9 cellular contexts compared by ENCODE assay signal in genomic region chr17:77459018-77459755, GRCh38.
DNase-seq lines count a peak whose midpoint lies in the region; ATAC-seq and TF ChIP-seq lines count a peak whose summit lies in the region.
"Had no signal": no experiment of that assay in that cellular context is flagged by ENCODE, and none has a peak within 500 bp of the region (broad histone marks: within the 10 kb centered on the region; RNA-seq: fewer than 3 reads in every experiment).

No MANE protein-coding gene starts in this region.

- no peaks in the 10 kb centered on the region for H3K27me3 ChIP-seq in vagina

- no peaks in the 10 kb centered on the region for H3K9me3 Mint-ChIP-seq in effector memory CD8-positive, alpha-beta T cell

- H3K4me1 ChIP-seq in vagina: peaks cover 94% of the 10 kb centered on the region

- peak overlapping the region; percentile 99 for H3K27ac Mint-ChIP-seq in effector memory CD8-positive, alpha-beta T cell

- H3K4me3 ChIP-seq in GM12875 (ENCODE audit: low read depth, low read length) (peak overlapping the region; percentile 0), vagina (no peak overlapping the region)

- peak overlapping the region; percentile 94 to 99 for H3K4me3 Mint-ChIP-seq in effector memory CD8-positive, alpha-beta T cell

- H3K36me3 Mint-ChIP-seq in effector memory CD8-positive, alpha-beta T cell (ENCODE audit: insufficient read depth): peaks cover 54% of the 10 kb centered on the region

- TF ChIP-seq CTCF in GM12875 (IDR thresholded peaks at IDR 0.05; ENCODE audit: borderline replicate concordance, insufficient read depth, low read depth, low read length) (no peak), vagina (IDR thresholded peaks at IDR 0.05) (no peak)

- ATAC-seq in effector memory CD8-positive, alpha-beta T cell (replicated peaks): peak; percentile 3

- TF ChIP-seq POLR2A in vagina (IDR thresholded peaks at IDR 0.05): no peak

- H3K27me3 Mint-ChIP-seq in effector memory CD8-positive, alpha-beta T cell: no peaks in the 10 kb centered on the region

- no peaks in the 10 kb centered on the region for H3K36me3 ChIP-seq in vagina

- in situ Hi-C loops in SK-MEL-5 (cut with HindIII; ENCODE audit: low pct_unique_long_range_greater_than_20kb, low sequenced_read_pairs): loop anchor here (10.0 kb wide), 1 partner anchor 114 kb away; no protein-coding TSS in a partner anchor

- H3K27ac ChIP-seq in vagina: no peak overlapping the region

- H3K9me3 ChIP-seq in vagina: no peaks in the 10 kb centered on the region

- intact Hi-C loops in vagina (cut with DNase I): no loop called here

- DNase-seq in SK-MEL-5 (ENCODE audit: low read depth, low spot score): peak; percentile 42
- DNase-seq in effector memory CD8-positive, alpha-beta T cell: no peak
- peak; percentile 59 for DNase-seq in stimulated activated CD4-positive, alpha-beta T cell treated with anti-CD3 and anti-CD28 coated beads, Interleukin-15, amount 100 ng/mL, for 24 hours
- no peak for DNase-seq in epidermal melanocyte (ENCODE audit: insufficient read length, low spot score)
- no peak for DNase-seq in NCI-H146 treated with DMSO at 0.1 percent for 48 hours (lab: John Stamatoyannopoulos, UW; ENCODE audit: unreplicated experiment)
- no peak for DNase-seq in vagina (ENCODE audit: extremely low spot score in 2 of 2)
- DNase-seq in midbrain (lab: John Stamatoyannopoulos, UW): no peak
- DNase-seq: DMS79 treated with DMSO at 0.1 percent for 48 hours had no signal

- peaks cover 76 to 82% of the 10 kb centered on the region in 2 donors for H3K4me1 Mint-ChIP-seq in effector memory CD8-positive, alpha-beta T cell (ENCODE audit: low read depth in 2 of 2)

Comparison
In these comparisons a context has a peak if more than half of its experiments do, and no peak if none do; other contexts are left out.
1. DNase-seq: peak in SK-MEL-5 (single experiment) and stimulated activated CD4-positive, alpha-beta T cell treated with anti-CD3 and anti-CD28 coated beads, Interleukin-15, amount 100 ng/mL, for 24 hours (single experiment); none in effector memory CD8-positive, alpha-beta T cell (0 of 3), epidermal melanocyte (single experiment), NCI-H146 treated with DMSO at 0.1 percent for 48 hours (single experiment), vagina (0 of 2) and midbrain (single experiment).